ENCODE assay signal across 10 cellular contexts in the genomic region with DNA sequence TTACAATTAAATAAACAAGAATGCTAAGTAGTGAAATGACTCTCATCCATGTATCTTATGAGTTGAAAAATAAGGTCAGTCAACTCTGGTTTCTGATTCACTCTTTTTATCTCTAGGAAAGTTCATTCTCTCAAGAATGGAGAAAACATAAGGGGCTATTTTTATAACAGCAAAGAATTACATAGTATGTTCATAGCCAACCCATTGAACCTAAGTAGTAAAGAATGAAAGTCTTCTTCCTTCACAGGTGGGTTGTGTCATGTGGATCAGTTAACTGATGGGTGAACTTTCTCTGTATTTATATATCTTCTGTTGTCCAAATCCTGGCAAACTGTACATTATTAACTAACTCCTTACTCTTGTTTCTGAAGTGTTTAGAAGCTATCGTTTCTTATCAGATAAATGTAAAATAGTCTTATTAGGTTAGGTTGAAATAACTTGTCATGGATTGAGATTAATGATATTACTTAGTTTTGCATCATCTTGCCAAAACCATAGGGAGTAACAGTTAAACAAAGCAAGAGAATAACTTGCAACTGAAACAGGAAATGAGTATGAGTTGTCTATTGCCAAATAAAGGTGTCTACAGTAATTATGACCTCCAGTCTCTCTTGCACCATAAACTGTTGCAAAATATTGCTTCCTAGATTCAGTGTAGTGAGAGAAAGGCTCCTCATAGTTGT.
DNase-seq lines count a peak whose midpoint lies in the region; ATAC-seq, FAIRE-seq and TF ChIP-seq lines count a peak whose summit lies in the region.
"Had no signal": no experiment of that assay in that cellular context is flagged by ENCODE, and none has a peak within 500 bp of the region (broad histone marks: within the 10 kb centered on the region; RNA-seq: fewer than 3 reads in every experiment).

No MANE protein-coding gene starts in this region.

- H3K9me3 ChIP-seq in neutrophil, result no peaks in the 10 kb centered on the region
- H3K9me3 ChIP-seq: adrenal gland had no signal

- H3K36me3 Mint-ChIP-seq in activated CD8-positive, alpha-beta memory T cell treated with anti-CD3 and anti-CD28 coated beads, Interleukin-2, amount 10 ng/mL, durations not matched to agents 7 days and 5 days, result peaks cover 30% of the 10 kb centered on the region

- no peak for TF ChIP-seq CTCF in neutrophil (IDR thresholded peaks at IDR 0.05)

- H3K4me3 ChIP-seq in neutrophil (ENCODE audit: low read depth in 1 of 2, low read length in 1 of 2), result no peak overlapping the region
- H3K4me3 ChIP-seq: adrenal gland had no signal

- H3K4me1 Mint-ChIP-seq in activated CD8-positive, alpha-beta memory T cell treated with anti-CD3 and anti-CD28 coated beads, Interleukin-2, amount 10 ng/mL, durations not matched to agents 7 days and 5 days, result peaks cover 33% of the 10 kb centered on the region
- H3K4me1 Mint-ChIP-seq: B cell had no signal

- no peak for DNase-seq in activated CD8-positive, alpha-beta memory T cell treated with anti-CD3 and anti-CD28 coated beads, Interleukin-2, amount 10 ng/mL, durations not matched to agents 7 days and 5 days
- no peak for DNase-seq in activated CD8-positive, alpha-beta memory T cell treated with anti-CD3 and anti-CD28 coated beads, Interleukin-2, amount 50 U/mL, for 48 hours
- DNase-seq in NOMO-1 treated with DMSO at 0.1 percent for 48 hours (lab: John Stamatoyannopoulos, UW; ENCODE audit: unreplicated experiment) (peak; percentile 92), mucosa of gallbladder (ENCODE audit: low spot score) (no peak), epidermal melanocyte (ENCODE audit: insufficient read length, low spot score) (no peak), urothelium cell line (ENCODE audit: low spot score) (no peak)
- DNase-seq: adrenal gland had no signal

- H3K27ac Mint-ChIP-seq in activated CD8-positive, alpha-beta memory T cell treated with anti-CD3 and anti-CD28 coated beads, Interleukin-2, amount 10 ng/mL, durations not matched to agents 7 days and 5 days, result peak overlapping the region; percentile 78
- H3K27ac Mint-ChIP-seq: B cell had no signal

- no peak for FAIRE-seq in urothelium cell line (lab: Jason Lieb, UNC)

- ATAC-seq in activated CD8-positive, alpha-beta memory T cell treated with anti-CD3 and anti-CD28 coated beads, Interleukin-2, amount 10 ng/mL, durations not matched to agents 7 days and 5 days, result peak; percentile 75
- ATAC-seq in HG02973 (IDR thresholded peaks at IDR 0.05; ENCODE audit: unreplicated experiment), result peak; percentile 90

- H3K4me3 Mint-ChIP-seq in activated CD8-positive, alpha-beta memory T cell treated with anti-CD3 and anti-CD28 coated beads, Interleukin-2, amount 10 ng/mL, durations not matched to agents 7 days and 5 days, result no peak overlapping the region
- H3K4me3 Mint-ChIP-seq: B cell had no signal

- H3K4me1 ChIP-seq in neutrophil (ENCODE audit: control insufficient read depth in 1 of 2, insufficient read depth in 1 of 2, low read depth in 1 of 2, low read length in 1 of 2), result peaks cover 18 to 23% of the 10 kb centered on the region in 2 experiments
- H3K4me1 ChIP-seq: adrenal gland had no signal

- CTCF ChIA-PET in activated CD8-positive, alpha-beta memory T cell treated with anti-CD3 and anti-CD28 coated beads, Interleukin-2, amount 10 ng/mL, durations not matched to agents 7 days and 5 days (lab: Charles Lee), result no interaction called here

- peak overlapping the region; percentile 46 for H3K27ac ChIP-seq in neutrophil
- H3K27ac ChIP-seq: adrenal gland had no signal

- peaks cover 8% of the 10 kb centered on the region for H3K27me3 Mint-ChIP-seq in activated CD8-positive, alpha-beta memory T cell treated with anti-CD3 and anti-CD28 coated beads, Interleukin-2, amount 10 ng/mL, durations not matched to agents 7 days and 5 days

- H3K27me3 ChIP-seq in neutrophil, result peaks cover 23% of the 10 kb centered on the region
- H3K27me3 ChIP-seq: adrenal gland had no signal

- H3K9me3 Mint-ChIP-seq in activated CD8-positive, alpha-beta memory T cell treated with anti-CD3 and anti-CD28 coated beads, Interleukin-2, amount 10 ng/mL, durations not matched to agents 7 days and 5 days (ENCODE audit: low read depth), result peaks cover 2% of the 10 kb centered on the region

- H3K36me3 ChIP-seq in neutrophil, result no peaks in the 10 kb centered on the region
- H3K36me3 ChIP-seq: adrenal gland had no signal
